18 cellular contexts compared by ENCODE assay signal in the genomic region with DNA sequence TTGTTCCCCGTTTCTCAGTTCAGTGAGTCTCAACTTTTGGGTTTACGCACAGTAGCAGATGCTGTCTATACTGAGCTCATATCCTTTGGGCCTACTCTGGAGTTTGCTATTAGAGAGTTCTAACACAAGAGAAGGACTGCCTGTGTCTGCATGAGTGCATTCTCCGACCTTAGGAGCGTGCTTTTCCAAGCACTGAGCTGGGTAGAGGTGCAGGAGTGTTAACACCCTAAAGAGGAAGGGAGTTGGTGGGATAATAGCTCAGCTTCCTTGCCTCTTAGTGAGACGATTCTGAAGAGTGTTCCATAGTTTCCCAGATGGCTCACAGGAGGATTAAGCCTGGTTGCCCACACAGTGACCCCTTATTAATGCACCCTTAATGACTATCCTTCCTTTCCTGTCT.
"Had no signal": no experiment of that assay in that cellular context is flagged by ENCODE, and none has a peak within 500 bp of the region (broad histone marks: within the 10 kb centered on the region; RNA-seq: fewer than 3 reads in every experiment).

No MANE protein-coding gene starts in this region.

- H3K9me3 ChIP-seq: lower lobe of right lung, tibial artery had no signal

- H3K4me1 ChIP-seq: tibial artery had no signal

- H3K27ac Mint-ChIP-seq: activated CD4-positive, alpha-beta memory T cell treated with anti-CD3 and anti-CD28 coated beads, Interleukin-2, amount 10 ng/mL, durations not matched to agents 7 days and 5 days; activated naive CD4-positive, alpha-beta T cell treated with anti-CD3 and anti-CD28 coated beads, Interleukin-2, amount 10 ng/mL, durations not matched to agents 7 days and 5 days; endodermal cell; naive thymus-derived CD8-positive, alpha-beta T cell; stimulated activated naive CD8-positive, alpha-beta T cell treated with anti-CD3 and anti-CD28 coated beads, Interleukin-15, amount 100 ng/mL, for 72 hours; T-helper 1 cell treated with Interleukin-12 subunit alpha and Interleukin-12 subunit beta and Interleukin-4 antibody, amounts not matched to agents 30 μg/mL and 1 μg/mL, for 36 hours had no signal

- H3K9me3 Mint-ChIP-seq: activated CD4-positive, alpha-beta memory T cell treated with anti-CD3 and anti-CD28 coated beads, Interleukin-2, amount 10 ng/mL, durations not matched to agents 7 days and 5 days; activated naive CD4-positive, alpha-beta T cell treated with anti-CD3 and anti-CD28 coated beads, Interleukin-2, amount 10 ng/mL, durations not matched to agents 7 days and 5 days; endodermal cell; naive thymus-derived CD8-positive, alpha-beta T cell; stimulated activated naive CD8-positive, alpha-beta T cell treated with anti-CD3 and anti-CD28 coated beads, Interleukin-15, amount 100 ng/mL, for 72 hours; T-helper 1 cell treated with Interleukin-12 subunit alpha and Interleukin-12 subunit beta and Interleukin-4 antibody, amounts not matched to agents 30 μg/mL and 1 μg/mL, for 36 hours had no signal

- H3K27ac ChIP-seq: coronary artery, lower lobe of right lung, tibial artery had no signal

- H3K4me1 Mint-ChIP-seq: endodermal cell had no signal

- ATAC-seq: left lobe of liver; lower lobe of right lung; naive thymus-derived CD8-positive, alpha-beta T cell; right cardiac atrium; stimulated activated naive CD8-positive, alpha-beta T cell treated with anti-CD3 and anti-CD28 coated beads, Interleukin-15, amount 100 ng/mL, for 72 hours had no signal

- DNase-seq: activated CD4-positive, alpha-beta memory T cell treated with anti-CD3 and anti-CD28 coated beads, Interleukin-2, amount 10 ng/mL, durations not matched to agents 7 days and 5 days; activated CD4-positive, alpha-beta T cell treated with anti-CD3 and anti-CD28 coated beads for 48 hours; activated CD4-positive, CD25-positive, alpha-beta regulatory T cell; activated effector memory CD4-positive, alpha-beta T cell treated with anti-CD3 and anti-CD28 coated beads, Interleukin-2, amount 50 U/mL, for 16 hours; activated naive CD4-positive, alpha-beta T cell treated with anti-CD3 and anti-CD28 coated beads, Interleukin-2, amount 10 ng/mL, durations not matched to agents 7 days and 5 days; amygdala; cerebellar nuclear complex; endodermal cell; lower lobe of right lung; naive thymus-derived CD8-positive, alpha-beta T cell; right cardiac atrium; stimulated activated CD4-positive, alpha-beta T cell treated with anti-CD3 and anti-CD28 coated beads, Interleukin-12 subunit alpha, Interleukin-12 subunit beta, amount 100 ng/mL, for 4 hours; stimulated activated naive CD8-positive, alpha-beta T cell treated with anti-CD3 and anti-CD28 coated beads, Interleukin-15, amount 100 ng/mL, for 72 hours; T1000; tibial artery had no signal

- H3K36me3 ChIP-seq: lower lobe of right lung, tibial artery had no signal

- H3K4me3 ChIP-seq: coronary artery, lower lobe of right lung, tibial artery had no signal

- H3K27me3 ChIP-seq: tibial artery had no signal

- H3K27me3 Mint-ChIP-seq: activated CD4-positive, alpha-beta memory T cell treated with anti-CD3 and anti-CD28 coated beads, Interleukin-2, amount 10 ng/mL, durations not matched to agents 7 days and 5 days; activated naive CD4-positive, alpha-beta T cell treated with anti-CD3 and anti-CD28 coated beads, Interleukin-2, amount 10 ng/mL, durations not matched to agents 7 days and 5 days; naive thymus-derived CD8-positive, alpha-beta T cell; stimulated activated naive CD8-positive, alpha-beta T cell treated with anti-CD3 and anti-CD28 coated beads, Interleukin-15, amount 100 ng/mL, for 72 hours had no signal

- H3K36me3 Mint-ChIP-seq: activated naive CD4-positive, alpha-beta T cell treated with anti-CD3 and anti-CD28 coated beads, Interleukin-2, amount 10 ng/mL, durations not matched to agents 7 days and 5 days; naive thymus-derived CD8-positive, alpha-beta T cell had no signal

- H3K4me3 Mint-ChIP-seq: activated CD4-positive, alpha-beta memory T cell treated with anti-CD3 and anti-CD28 coated beads, Interleukin-2, amount 10 ng/mL, durations not matched to agents 7 days and 5 days; activated naive CD4-positive, alpha-beta T cell treated with anti-CD3 and anti-CD28 coated beads, Interleukin-2, amount 10 ng/mL, durations not matched to agents 7 days and 5 days; endodermal cell; naive thymus-derived CD8-positive, alpha-beta T cell; stimulated activated naive CD8-positive, alpha-beta T cell treated with anti-CD3 and anti-CD28 coated beads, Interleukin-15, amount 100 ng/mL, for 72 hours; T-helper 1 cell treated with Interleukin-12 subunit alpha and Interleukin-12 subunit beta and Interleukin-4 antibody, amounts not matched to agents 30 μg/mL and 1 μg/mL, for 36 hours had no signal
